Comparison of ENCODE assay signal across 29 cellular contexts in genomic region chr11:26333906-26334305, GRCh38. TPM values are rescaled to one million over a fixed set of nuclear protein-coding genes. Genes with fewer than 3 reads are reported as not detected.
DNase-seq lines count a peak whose midpoint lies in the region; FAIRE-seq and TF ChIP-seq lines count a peak whose summit lies in the region.
"Had no signal": no experiment of that assay in that cellular context is flagged by ENCODE, and none has a peak within 500 bp of the region (broad histone marks: within the 10 kb centered on the region; RNA-seq: fewer than 3 reads in every experiment).

No MANE protein-coding gene starts in this region.

- no peak overlapping the region for H3K4me3 ChIP-seq in cardiac fibroblast (replicated peaks in 1 of 2; ENCODE audit: low read depth in 2 of 2, low read length in 2 of 2)
- H3K4me3 ChIP-seq: GM12878, left ventricle myocardium inferior, spleen had no signal

- DNase-seq in Daoy (ENCODE audit: low read depth) (peak; percentile 16), NCI-H82 (lab: John Stamatoyannopoulos, UW) (peak; percentile 71), cardiac fibroblast (ENCODE audit: low read depth in 2 of 2) (peak; percentile 56 to 77), glutamatergic neuron (no peak), Kasumi-1 (lab: John Stamatoyannopoulos, UW) (no peak), AML-193 (lab: John Stamatoyannopoulos, UW) (no peak), urothelium cell line (ENCODE audit: low spot score) (no peak)
- DNase-seq in stimulated activated CD8-positive, alpha-beta memory T cell treated with anti-CD3 and anti-CD28 coated beads, Interleukin-4, amount 100 ng/mL, for 48 hours, result no peak
- DNase-seq: ACHN; activated B cell treated with CpG ODN at 0.5 μM for 24 hours; activated T-cell treated with anti-CD3 and anti-CD28 coated beads, Interleukin-2, amount 50 U/mL, for 72 hours; DMS 273 treated with DMSO at 0.1 percent for 48 hours; head of caudate nucleus; islet precursor cell; left ventricle myocardium inferior; mesendoderm; NCI-H146; NCI-H226; NCI-H748 treated with DMSO at 0.1 percent for 48 hours; posterior cingulate gyrus; right cardiac atrium; spleen; stimulated activated CD4-positive, alpha-beta T cell treated with anti-CD3 and anti-CD28 coated beads, Interleukin-2, amount 100 ng/mL, for 24 hours; T-cell had no signal

- no peak for TF ChIP-seq CTCF in cardiac fibroblast (IDR thresholded peaks at IDR 0.05; ENCODE audit: low read depth, low read length)
- no peak for TF ChIP-seq CTCF in glutamatergic neuron (IDR thresholded peaks at IDR 0.05; ENCODE audit: partially characterized antibody, unreplicated experiment)

- peak overlapping the region; percentile 77 for H3K4me3 Mint-ChIP-seq in glutamatergic neuron (ENCODE audit: unreplicated experiment)
- H3K4me3 Mint-ChIP-seq: activated B cell treated with CpG ODN at 0.5 μM for 24 hours; activated T-cell treated with anti-CD3 and anti-CD28 coated beads, Interleukin-2, amount 50 U/mL, for 72 hours; neural crest cell; stimulated activated naive CD8-positive, alpha-beta T cell treated with anti-CD3 and anti-CD28 coated beads, Interleukin-15, Interleukin-2, amounts not matched to agents 100 ng/mL and 50 ng/mL, for 24 hours; T-cell had no signal

- no peaks in the 10 kb centered on the region for H3K36me3 Mint-ChIP-seq in glutamatergic neuron (ENCODE audit: unreplicated experiment)
- H3K36me3 Mint-ChIP-seq: T-cell had no signal

- no peak for FAIRE-seq in urothelium cell line (lab: Jason Lieb, UNC)
- FAIRE-seq: endothelial cell of umbilical vein, GM12878, HepG2 had no signal

- H3K27me3 Mint-ChIP-seq in glutamatergic neuron (ENCODE audit: unreplicated experiment), result peaks cover 11% of the 10 kb centered on the region

- H3K9me3 Mint-ChIP-seq in glutamatergic neuron (ENCODE audit: unreplicated experiment), result peaks cover 7% of the 10 kb centered on the region
- H3K9me3 Mint-ChIP-seq: activated T-cell treated with anti-CD3 and anti-CD28 coated beads, Interleukin-2, amount 50 U/mL, for 72 hours had no signal

- peaks cover 53% of the 10 kb centered on the region for H3K4me1 Mint-ChIP-seq in glutamatergic neuron (ENCODE audit: low read depth, unreplicated experiment)
- H3K4me1 Mint-ChIP-seq: activated B cell treated with CpG ODN at 0.5 μM for 24 hours, T-cell had no signal

- H3K27ac Mint-ChIP-seq in glutamatergic neuron (ENCODE audit: unreplicated experiment), result peak overlapping the region; percentile 79
- H3K27ac Mint-ChIP-seq: activated B cell treated with CpG ODN at 0.5 μM for 24 hours; activated T-cell treated with anti-CD3 and anti-CD28 coated beads, Interleukin-2, amount 50 U/mL, for 72 hours; stimulated activated naive CD8-positive, alpha-beta T cell treated with anti-CD3 and anti-CD28 coated beads, Interleukin-15, Interleukin-2, amounts not matched to agents 100 ng/mL and 50 ng/mL, for 24 hours; T-cell had no signal

RNA-seq across cellular contexts. Expression of gene ANO3, which starts 2.0 kb away (rescaled TPM):
- total RNA-seq in Daoy (2014; rRNA removed; shearing (Covaris generic)), result not detected in 2 replicates
- total RNA-seq in glutamatergic neuron (ENCODE audit: unreplicated experiment), result 12.8 TPM
- total RNA-seq: activated B cell treated with CpG ODN at 0.5 μM for 24 hours; activated T-cell treated with anti-CD3 and anti-CD28 coated beads, Interleukin-2, amount 50 U/mL, for 72 hours; endothelial cell of umbilical vein; left ventricle myocardium inferior; T-cell had no signal

Comparison
In these comparisons a context has a peak if more than half of its experiments do, and no peak if none do; other contexts are left out.
1. DNase-seq: peak in Daoy (single experiment), NCI-H82 (single experiment) and cardiac fibroblast (2 of 2); none in glutamatergic neuron (single experiment), Kasumi-1 (0 of 2), stimulated activated CD8-positive, alpha-beta memory T cell treated with anti-CD3 and anti-CD28 coated beads, Interleukin-4, amount 100 ng/mL, for 48 hours (single experiment), AML-193 (0 of 2) and urothelium cell line (single experiment).
2. RNA of gene ANO3, which starts 2.0 kb away (total RNA-seq): 12.8 TPM in glutamatergic neuron (single experiment); not detected in Daoy; every median in the first group is over 10 times any median in the second.